In the genomic region with DNA sequence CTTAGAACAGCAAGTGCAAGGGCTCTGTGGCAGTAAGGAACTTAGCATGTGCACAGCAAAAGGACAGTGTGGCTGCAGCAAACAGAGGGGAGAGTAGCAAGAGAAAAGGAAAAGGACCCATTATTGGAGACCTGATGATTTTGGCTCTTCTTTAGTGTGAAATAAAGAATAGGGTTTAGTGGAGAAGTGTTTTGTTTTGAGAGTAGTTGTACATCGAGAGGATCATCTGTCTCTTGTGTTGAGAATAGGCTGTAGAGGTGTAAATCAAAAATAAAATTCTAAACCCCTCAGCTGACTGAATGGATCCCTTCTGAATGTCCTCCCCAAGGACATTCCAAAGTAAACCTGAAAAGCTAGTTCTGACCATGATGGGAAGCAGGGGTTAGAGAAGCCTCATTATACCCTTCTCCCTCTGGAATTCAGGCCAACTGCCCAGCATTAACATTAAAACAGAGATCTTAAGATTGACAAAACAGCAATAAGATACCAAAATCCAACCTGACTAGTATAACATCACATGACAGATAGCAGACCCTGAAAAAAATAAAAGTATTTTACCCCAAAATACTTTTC, we compare ENCODE assay signal across 22 cellular contexts.
"Had no signal": no experiment of that assay in that cellular context is flagged by ENCODE, and none has a peak within 500 bp of the region (broad histone marks: within the 10 kb centered on the region; RNA-seq: fewer than 3 reads in every experiment).

No MANE protein-coding gene starts in this region.

- H3K9me2 ChIP-seq: SK-N-SH had no signal

- H3K27ac ChIP-seq: HL-60, KMS-11, RWPE1 had no signal

- H3K4me3 ChIP-seq: K562 had no signal

- H3K9me3 ChIP-seq: SK-N-SH had no signal

- ATAC-seq: K562, Panc1, PC-3, T-cell had no signal

- DNase-seq: Kasumi-1, MM.1S, NCI-H1092 treated with DMSO at 0.1 percent for 48 hours, NCI-H1436, NCI-H187, NCI-H2029, NCI-H2081 treated with DMSO at 0.1 percent for 48 hours, NCI-H2227 treated with DMSO at 0.1 percent for 48 hours, NCI-H524, NCI-H526 treated with DMSO at 0.1 percent for 48 hours, NCI-H748 treated with DMSO at 0.1 percent for 48 hours, PC-3, SHP77, SK-N-SH, SW 1271, T-cell had no signal

- H3K4me2 ChIP-seq: KMS-11, SK-N-SH had no signal

- H3K36me3 Mint-ChIP-seq: IgD-negative memory B cell, T-cell had no signal

- H3K9me3 Mint-ChIP-seq: IgD-negative memory B cell, T-cell had no signal

- H3K27ac Mint-ChIP-seq: IgD-negative memory B cell, T-cell had no signal

- H3K9ac ChIP-seq: KMS-11, SK-N-SH had no signal

- H3K4me1 Mint-ChIP-seq: IgD-negative memory B cell, T-cell had no signal

- H3K4me3 Mint-ChIP-seq: IgD-negative memory B cell, T-cell had no signal
